In genomic region chr9:112380102-112380581, GRCh38 we compare ENCODE assay signal across 1 cellular context.
TF ChIP-seq lines count a peak whose summit lies in the region.

HSDL2 (plus strand) TSS chr9:112380108; CDS start chr9:112380164, 56 bp downstream.

TF ChIP-seq in HepG2, 621 proteins besides CTCF, POLR2A, EP300 and RAD21 (continued from another document and continues in another):
- no peak for TF ChIP-seq GATAD1 (CRISPR knock-in tag; IDR thresholded peaks at IDR 0.05)
- TF ChIP-seq MAZ (IDR thresholded peaks at IDR 0.05; ENCODE audit: borderline replicate concordance, low read depth, low read length): no peak; the same call in 1 of the 2 replicates
- 0 out of 2 replicates have a peak, but pooled peaks have one; percentile 19 for TF ChIP-seq MAZ (CRISPR knock-in tag; IDR thresholded peaks at IDR 0.05; ENCODE audit: low read depth)
- TF ChIP-seq, protein P1, sequence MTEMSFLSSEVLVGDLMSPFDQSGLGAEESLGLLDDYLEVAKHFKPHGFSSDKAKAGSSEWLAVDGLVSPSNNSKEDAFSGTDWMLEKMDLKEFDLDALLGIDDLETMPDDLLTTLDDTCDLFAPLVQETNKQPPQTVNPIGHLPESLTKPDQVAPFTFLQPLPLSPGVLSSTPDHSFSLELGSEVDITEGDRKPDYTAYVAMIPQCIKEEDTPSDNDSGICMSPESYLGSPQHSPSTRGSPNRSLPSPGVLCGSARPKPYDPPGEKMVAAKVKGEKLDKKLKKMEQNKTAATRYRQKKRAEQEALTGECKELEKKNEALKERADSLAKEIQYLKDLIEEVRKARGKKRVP (CRISPR knock-in tag; IDR thresholded peaks at IDR 0.05): no peak
- TF ChIP-seq THAP11 (CRISPR knock-in tag; IDR thresholded peaks at IDR 0.05): no peak
- peak; percentile 21; the same call in 1 of the 2 replicates for TF ChIP-seq PHF8 (CRISPR knock-in tag; IDR thresholded peaks at IDR 0.05)
- TF ChIP-seq ZMAT5 (CRISPR knock-in tag; IDR thresholded peaks at IDR 0.05; ENCODE audit: borderline replicate concordance, low read depth): no peak
- TF ChIP-seq RBM22 (optimal IDR thresholded peaks at IDR 0.05; ENCODE audit: low read length): no peak
- no peak for TF ChIP-seq ARNT (IDR thresholded peaks at IDR 0.05)
- no peak for TF ChIP-seq ZNF317 (CRISPR knock-in tag; IDR thresholded peaks at IDR 0.05)
- TF ChIP-seq ZNF235 (CRISPR knock-in tag; IDR thresholded peaks at IDR 0.05; ENCODE audit: borderline replicate concordance): no peak
- TF ChIP-seq GABPB1 (CRISPR knock-in tag; IDR thresholded peaks at IDR 0.05): peak; percentile 46; the same call in 1 of the 2 replicates
- TF ChIP-seq RXRB (CRISPR knock-in tag; IDR thresholded peaks at IDR 0.05; ENCODE audit: borderline replicate concordance): peak; percentile 95
- peak; percentile 12; the same call in 1 of the 2 replicates for TF ChIP-seq KAT7 (CRISPR knock-in tag; IDR thresholded peaks at IDR 0.05; ENCODE audit: borderline replicate concordance)
- no peak for TF ChIP-seq ZNF761 (CRISPR knock-in tag; conservative IDR thresholded peaks at IDR 0.05)
- TF ChIP-seq ZNF615 (CRISPR knock-in tag; IDR thresholded peaks at IDR 0.05; ENCODE audit: borderline replicate concordance): no peak
- TF ChIP-seq KDM5B (CRISPR knock-in tag; IDR thresholded peaks at IDR 0.05; ENCODE audit: borderline replicate concordance): no peak; the same call in 1 of the 2 replicates
- no peak for TF ChIP-seq ZNF75D (CRISPR knock-in tag; IDR thresholded peaks at IDR 0.05; ENCODE audit: borderline replicate concordance)
- TF ChIP-seq, protein P2, sequence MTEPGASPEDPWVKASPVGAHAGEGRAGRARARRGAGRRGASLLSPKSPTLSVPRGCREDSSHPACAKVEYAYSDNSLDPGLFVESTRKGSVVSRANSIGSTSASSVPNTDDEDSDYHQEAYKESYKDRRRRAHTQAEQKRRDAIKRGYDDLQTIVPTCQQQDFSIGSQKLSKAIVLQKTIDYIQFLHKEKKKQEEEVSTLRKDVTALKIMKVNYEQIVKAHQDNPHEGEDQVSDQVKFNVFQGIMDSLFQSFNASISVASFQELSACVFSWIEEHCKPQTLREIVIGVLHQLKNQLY (CRISPR knock-in tag; IDR thresholded peaks at IDR 0.05): no peak
- no peak for TF ChIP-seq SP1 (IDR thresholded peaks at IDR 0.05)
- no peak for TF ChIP-seq SP1 (CRISPR knock-in tag; IDR thresholded peaks at IDR 0.05)
- TF ChIP-seq ZNF260 (CRISPR knock-in tag; IDR thresholded peaks at IDR 0.05; ENCODE audit: borderline replicate concordance, low read depth): no peak
- TF ChIP-seq ZNF138 (CRISPR knock-in tag; IDR thresholded peaks at IDR 0.05; ENCODE audit: low read depth): 0 out of 2 replicates have a peak, but pooled peaks have one; percentile 47
- TF ChIP-seq PRDM15 (CRISPR knock-in tag; IDR thresholded peaks at IDR 0.05): no peak
- TF ChIP-seq, protein P3, sequence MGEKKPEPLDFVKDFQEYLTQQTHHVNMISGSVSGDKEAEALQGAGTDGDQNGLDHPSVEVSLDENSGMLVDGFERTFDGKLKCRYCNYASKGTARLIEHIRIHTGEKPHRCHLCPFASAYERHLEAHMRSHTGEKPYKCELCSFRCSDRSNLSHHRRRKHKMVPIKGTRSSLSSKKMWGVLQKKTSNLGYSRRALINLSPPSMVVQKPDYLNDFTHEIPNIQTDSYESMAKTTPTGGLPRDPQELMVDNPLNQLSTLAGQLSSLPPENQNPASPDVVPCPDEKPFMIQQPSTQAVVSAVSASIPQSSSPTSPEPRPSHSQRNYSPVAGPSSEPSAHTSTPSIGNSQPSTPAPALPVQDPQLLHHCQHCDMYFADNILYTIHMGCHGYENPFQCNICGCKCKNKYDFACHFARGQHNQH (CRISPR knock-in tag; IDR thresholded peaks at IDR 0.05): no peak
- no peak for TF ChIP-seq ZNF17 (CRISPR knock-in tag; IDR thresholded peaks at IDR 0.05)
- no peak for TF ChIP-seq FOXM1 (CRISPR knock-in tag; IDR thresholded peaks at IDR 0.05)
- TF ChIP-seq CEBPG (CRISPR knock-in tag; IDR thresholded peaks at IDR 0.05): peak; percentile 56
- TF ChIP-seq NCOA2 (CRISPR knock-in tag; IDR thresholded peaks at IDR 0.05): peak; percentile 11; the same call in 1 of the 2 replicates
- TF ChIP-seq HNF4G (IDR thresholded peaks at IDR 0.05; ENCODE audit: borderline replicate concordance, low read depth, low read length): peak; percentile 42; the same call in 1 of the 2 replicates
- TF ChIP-seq HNF4G (CRISPR knock-in tag; IDR thresholded peaks at IDR 0.05; ENCODE audit: borderline replicate concordance, low read depth): no peak
- TF ChIP-seq ZNF670 (CRISPR knock-in tag; IDR thresholded peaks at IDR 0.05; ENCODE audit: borderline replicate concordance): no peak
- TF ChIP-seq SATB2 (CRISPR knock-in tag; IDR thresholded peaks at IDR 0.05): no peak
- no peak for TF ChIP-seq PLRG1 (conservative IDR thresholded peaks at IDR 0.05)
- no peak for TF ChIP-seq ZNF484 (CRISPR knock-in tag; IDR thresholded peaks at IDR 0.05; ENCODE audit: borderline replicate concordance, low read depth)
- no peak for TF ChIP-seq ZNF816 (CRISPR knock-in tag; IDR thresholded peaks at IDR 0.05; ENCODE audit: borderline replicate concordance)
- TF ChIP-seq GZF1 (CRISPR knock-in tag; IDR thresholded peaks at IDR 0.05): no peak
- 0 out of 2 replicates have a peak, but pooled peaks have one; percentile 33 for TF ChIP-seq HNRNPL (IDR thresholded peaks at IDR 0.05; ENCODE audit: low read depth, low read length)
- TF ChIP-seq ZFY (CRISPR knock-in tag; IDR thresholded peaks at IDR 0.05): no peak; the same call in 1 of the 2 replicates
- TF ChIP-seq DMAP1 (CRISPR knock-in tag; IDR thresholded peaks at IDR 0.05): peak; percentile 66
- TF ChIP-seq ZNF878 (CRISPR knock-in tag; IDR thresholded peaks at IDR 0.05): peak; percentile 56; the same call in 1 of the 2 replicates
- peak; percentile 47; the same call in 1 of the 2 replicates for TF ChIP-seq ZNF564 (CRISPR knock-in tag; IDR thresholded peaks at IDR 0.05)
- peak; percentile 31 for TF ChIP-seq SAP130 (CRISPR knock-in tag; IDR thresholded peaks at IDR 0.05; ENCODE audit: low read depth)
- TF ChIP-seq ELF3 (CRISPR knock-in tag; IDR thresholded peaks at IDR 0.05): no peak
- TF ChIP-seq, protein P4, sequence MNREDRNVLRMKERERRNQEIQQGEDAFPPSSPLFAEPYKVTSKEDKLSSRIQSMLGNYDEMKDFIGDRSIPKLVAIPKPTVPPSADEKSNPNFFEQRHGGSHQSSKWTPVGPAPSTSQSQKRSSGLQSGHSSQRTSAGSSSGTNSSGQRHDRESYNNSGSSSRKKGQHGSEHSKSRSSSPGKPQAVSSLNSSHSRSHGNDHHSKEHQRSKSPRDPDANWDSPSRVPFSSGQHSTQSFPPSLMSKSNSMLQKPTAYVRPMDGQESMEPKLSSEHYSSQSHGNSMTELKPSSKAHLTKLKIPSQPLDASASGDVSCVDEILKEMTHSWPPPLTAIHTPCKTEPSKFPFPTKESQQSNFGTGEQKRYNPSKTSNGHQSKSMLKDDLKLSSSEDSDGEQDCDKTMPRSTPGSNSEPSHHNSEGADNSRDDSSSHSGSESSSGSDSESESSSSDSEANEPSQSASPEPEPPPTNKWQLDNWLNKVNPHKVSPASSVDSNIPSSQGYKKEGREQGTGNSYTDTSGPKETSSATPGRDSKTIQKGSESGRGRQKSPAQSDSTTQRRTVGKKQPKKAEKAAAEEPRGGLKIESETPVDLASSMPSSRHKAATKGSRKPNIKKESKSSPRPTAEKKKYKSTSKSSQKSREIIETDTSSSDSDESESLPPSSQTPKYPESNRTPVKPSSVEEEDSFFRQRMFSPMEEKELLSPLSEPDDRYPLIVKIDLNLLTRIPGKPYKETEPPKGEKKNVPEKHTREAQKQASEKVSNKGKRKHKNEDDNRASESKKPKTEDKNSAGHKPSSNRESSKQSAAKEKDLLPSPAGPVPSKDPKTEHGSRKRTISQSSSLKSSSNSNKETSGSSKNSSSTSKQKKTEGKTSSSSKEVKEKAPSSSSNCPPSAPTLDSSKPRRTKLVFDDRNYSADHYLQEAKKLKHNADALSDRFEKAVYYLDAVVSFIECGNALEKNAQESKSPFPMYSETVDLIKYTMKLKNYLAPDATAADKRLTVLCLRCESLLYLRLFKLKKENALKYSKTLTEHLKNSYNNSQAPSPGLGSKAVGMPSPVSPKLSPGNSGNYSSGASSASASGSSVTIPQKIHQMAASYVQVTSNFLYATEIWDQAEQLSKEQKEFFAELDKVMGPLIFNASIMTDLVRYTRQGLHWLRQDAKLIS (CRISPR knock-in tag; IDR thresholded peaks at IDR 0.05): no peak
- TF ChIP-seq HMG20A (CRISPR knock-in tag; IDR thresholded peaks at IDR 0.05; ENCODE audit: borderline replicate concordance): no peak
- 0 out of 2 replicates have a peak, but pooled peaks have one; percentile 52 for TF ChIP-seq ZFX (CRISPR knock-in tag; IDR thresholded peaks at IDR 0.05; ENCODE audit: low read depth)
- TF ChIP-seq ZNF264 (CRISPR knock-in tag; IDR thresholded peaks at IDR 0.05): no peak
- TF ChIP-seq ZNF142 (CRISPR knock-in tag; IDR thresholded peaks at IDR 0.05): no peak
- 0 out of 2 replicates have a peak, but pooled peaks have one; percentile 28 for TF ChIP-seq ZNF205 (CRISPR knock-in tag; IDR thresholded peaks at IDR 0.05)
- TF ChIP-seq STAG1 (CRISPR knock-in tag; IDR thresholded peaks at IDR 0.05): no peak
- 0 out of 2 replicates have a peak, but pooled peaks have one; percentile 24 for TF ChIP-seq HES4 (CRISPR knock-in tag; IDR thresholded peaks at IDR 0.05; ENCODE audit: borderline replicate concordance)
- TF ChIP-seq NFATC3 (CRISPR knock-in tag; IDR thresholded peaks at IDR 0.05): no peak
- TF ChIP-seq SIX1 (CRISPR knock-in tag; IDR thresholded peaks at IDR 0.05; ENCODE audit: borderline replicate concordance): 0 out of 2 replicates have a peak, but pooled peaks have one; percentile 9
